In genomic region chr7:142338633-142339501, GRCh38 we compare ENCODE assay signal across 10 cellular contexts.
DNase-seq lines count a peak whose midpoint lies in the region; ATAC-seq and TF ChIP-seq lines count a peak whose summit lies in the region.
"Had no signal": no experiment of that assay in that cellular context is flagged by ENCODE, and none has a peak within 500 bp of the region (broad histone marks: within the 10 kb centered on the region; RNA-seq: fewer than 3 reads in every experiment).

No MANE protein-coding gene starts in this region.

- no peak overlapping the region for H3K4me3 Mint-ChIP-seq in chondrocyte (ENCODE audit: unreplicated experiment)

- TF ChIP-seq CTCF in parathyroid adenoma (IDR thresholded peaks at IDR 0.05) = peak; percentile 75
- no peak for TF ChIP-seq CTCF in chondrocyte (IDR thresholded peaks at IDR 0.05)

- H3K79me2 ChIP-seq in parathyroid adenoma = no peaks in the 10 kb centered on the region

- H3K27me3 Mint-ChIP-seq in chondrocyte (ENCODE audit: low read depth) = peaks cover 7% of the 10 kb centered on the region

- DNase-seq in NCI-H2081 (lab: John Stamatoyannopoulos, UW) = peak; percentile 66 to 79
- no peak for DNase-seq in NCI-H2081 treated with DMSO at 0.1 percent for 48 hours (lab: John Stamatoyannopoulos, UW)
- peak; percentile 56 to 68 for DNase-seq in NCI-H187 (lab: John Stamatoyannopoulos, UW)
- peak; percentile 31 for DNase-seq in astrocyte of the hippocampus (ENCODE audit: low read depth, low spot score)
- DNase-seq in activated CD8-positive, alpha-beta memory T cell treated with anti-CD3 and anti-CD28 coated beads for 24 hours = no peak
- no peak for DNase-seq in chondrocyte (ENCODE audit: low spot score)
- DNase-seq: body of pancreas had no signal

- peak overlapping the region; percentile 20 for H3K27ac ChIP-seq in parathyroid adenoma
- H3K27ac ChIP-seq: body of pancreas, prostate gland had no signal

- no peaks in the 10 kb centered on the region for H3K4me1 Mint-ChIP-seq in chondrocyte (ENCODE audit: low read depth)

- H3K36me3 ChIP-seq in parathyroid adenoma (ENCODE audit: control insufficient read depth, insufficient read depth, low read length) = no peaks in the 10 kb centered on the region
- H3K36me3 ChIP-seq: prostate gland had no signal

- ATAC-seq in GM21528 (IDR thresholded peaks at IDR 0.05; ENCODE audit: low FRiP score, unreplicated experiment) = no peak
- ATAC-seq: body of pancreas had no signal

- no peaks in the 10 kb centered on the region for H3K9me3 Mint-ChIP-seq in chondrocyte (ENCODE audit: low read depth)

- H3K4me3 ChIP-seq in parathyroid adenoma (ENCODE audit: low read depth, low read length) = no peak overlapping the region
- H3K4me3 ChIP-seq: body of pancreas, prostate gland had no signal

- no peak overlapping the region for H3K4me2 ChIP-seq in parathyroid adenoma (ENCODE audit: low read length)

- H3K9me3 ChIP-seq in parathyroid adenoma (ENCODE audit: control insufficient read depth, low read length) = no peaks in the 10 kb centered on the region
- H3K9me3 ChIP-seq: body of pancreas, prostate gland had no signal

- no peak overlapping the region for H3K27ac Mint-ChIP-seq in chondrocyte (ENCODE audit: unreplicated experiment)

- no peaks in the 10 kb centered on the region for H3K36me3 Mint-ChIP-seq in chondrocyte (ENCODE audit: low read depth)

- peaks cover 11% of the 10 kb centered on the region for H3K4me1 ChIP-seq in parathyroid adenoma
- H3K4me1 ChIP-seq: body of pancreas, prostate gland had no signal

- peak overlapping the region; percentile 54 for H2AFZ ChIP-seq in parathyroid adenoma

- H3K27me3 ChIP-seq in parathyroid adenoma (ENCODE audit: control insufficient read depth, insufficient read depth, low read length) = no peaks in the 10 kb centered on the region
- H3K27me3 ChIP-seq: body of pancreas had no signal

- no peak overlapping the region for H3K9ac ChIP-seq in parathyroid adenoma

Comparison
In these comparisons a context has a peak if more than half of its experiments do, and no peak if none do; other contexts are left out.
1. DNase-seq: peak in NCI-H2081 (2 of 2), NCI-H187 (2 of 2) and astrocyte of the hippocampus (single experiment); none in NCI-H2081 treated with DMSO at 0.1 percent for 48 hours (single experiment), activated CD8-positive, alpha-beta memory T cell treated with anti-CD3 and anti-CD28 coated beads for 24 hours (single experiment) and chondrocyte (single experiment).